1 cellular context compared by ENCODE assay signal in the genomic region with DNA sequence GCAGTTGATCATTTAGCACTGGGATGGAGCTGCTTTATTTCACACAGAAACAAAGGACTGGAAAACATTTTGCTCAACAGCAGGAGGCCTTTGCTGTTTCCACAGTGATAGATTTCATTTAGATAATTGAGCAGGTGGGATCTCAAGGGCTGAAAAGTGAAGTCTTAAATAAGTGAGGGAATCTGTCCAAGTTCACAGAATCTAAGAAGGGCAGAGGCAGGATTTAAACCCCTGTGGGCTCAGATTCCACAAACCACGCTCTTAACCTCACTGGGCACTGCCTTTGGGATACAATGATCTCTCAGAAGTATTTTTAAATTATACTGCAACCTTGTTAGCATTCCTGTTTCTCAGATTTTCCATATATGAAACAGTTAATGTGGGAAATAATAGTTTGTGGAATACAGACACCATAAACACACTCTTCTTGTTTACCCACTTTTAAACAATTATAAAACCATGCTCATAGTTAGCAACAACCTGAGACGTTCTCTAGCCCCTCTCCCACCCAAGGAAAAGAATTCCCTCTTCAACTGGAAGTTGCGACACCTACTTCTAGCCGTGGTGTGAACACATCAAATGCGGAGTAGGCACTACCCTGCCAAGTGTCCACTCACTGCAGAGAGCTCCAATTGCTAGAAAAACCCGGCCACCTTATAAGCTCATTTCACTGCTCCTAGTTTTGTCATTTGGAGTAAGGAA.
TF ChIP-seq lines count a peak whose summit lies in the region.

No MANE protein-coding gene starts in this region.

TF ChIP-seq in HCT116, 20 proteins besides CTCF, POLR2A, EP300 and RAD21 (continued from another document):
- TF ChIP-seq, protein P1, sequence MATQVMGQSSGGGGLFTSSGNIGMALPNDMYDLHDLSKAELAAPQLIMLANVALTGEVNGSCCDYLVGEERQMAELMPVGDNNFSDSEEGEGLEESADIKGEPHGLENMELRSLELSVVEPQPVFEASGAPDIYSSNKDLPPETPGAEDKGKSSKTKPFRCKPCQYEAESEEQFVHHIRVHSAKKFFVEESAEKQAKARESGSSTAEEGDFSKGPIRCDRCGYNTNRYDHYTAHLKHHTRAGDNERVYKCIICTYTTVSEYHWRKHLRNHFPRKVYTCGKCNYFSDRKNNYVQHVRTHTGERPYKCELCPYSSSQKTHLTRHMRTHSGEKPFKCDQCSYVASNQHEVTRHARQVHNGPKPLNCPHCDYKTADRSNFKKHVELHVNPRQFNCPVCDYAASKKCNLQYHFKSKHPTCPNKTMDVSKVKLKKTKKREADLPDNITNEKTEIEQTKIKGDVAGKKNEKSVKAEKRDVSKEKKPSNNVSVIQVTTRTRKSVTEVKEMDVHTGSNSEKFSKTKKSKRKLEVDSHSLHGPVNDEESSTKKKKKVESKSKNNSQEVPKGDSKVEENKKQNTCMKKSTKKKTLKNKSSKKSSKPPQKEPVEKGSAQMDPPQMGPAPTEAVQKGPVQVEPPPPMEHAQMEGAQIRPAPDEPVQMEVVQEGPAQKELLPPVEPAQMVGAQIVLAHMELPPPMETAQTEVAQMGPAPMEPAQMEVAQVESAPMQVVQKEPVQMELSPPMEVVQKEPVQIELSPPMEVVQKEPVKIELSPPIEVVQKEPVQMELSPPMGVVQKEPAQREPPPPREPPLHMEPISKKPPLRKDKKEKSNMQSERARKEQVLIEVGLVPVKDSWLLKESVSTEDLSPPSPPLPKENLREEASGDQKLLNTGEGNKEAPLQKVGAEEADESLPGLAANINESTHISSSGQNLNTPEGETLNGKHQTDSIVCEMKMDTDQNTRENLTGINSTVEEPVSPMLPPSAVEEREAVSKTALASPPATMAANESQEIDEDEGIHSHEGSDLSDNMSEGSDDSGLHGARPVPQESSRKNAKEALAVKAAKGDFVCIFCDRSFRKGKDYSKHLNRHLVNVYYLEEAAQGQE (IDR thresholded peaks at IDR 0.05; ENCODE audit: low read depth): no peak
TF ChIP-seq in HCT116: peak in this region for 0.
